1 cellular context compared by ENCODE assay signal in genomic region chr12:95634622-95635621, GRCh38.
TF ChIP-seq lines count a peak whose summit lies in the region.

No MANE protein-coding gene starts in this region.

TF ChIP-seq in HepG2, 621 proteins besides CTCF, POLR2A, EP300 and RAD21 (continued from another document and continues in another):
- TF ChIP-seq BCL6 (CRISPR knock-in tag; IDR thresholded peaks at IDR 0.05) (peak; percentile 88), PREB (CRISPR knock-in tag; IDR thresholded peaks at IDR 0.05) (no peak), ZSCAN25 (CRISPR knock-in tag; IDR thresholded peaks at IDR 0.05) (no peak), ZFAT (CRISPR knock-in tag; conservative IDR thresholded peaks at IDR 0.05) (no peak), GRHL1 (CRISPR knock-in tag; conservative IDR thresholded peaks at IDR 0.05) (no peak), ZNF614 (CRISPR knock-in tag; IDR thresholded peaks at IDR 0.05; ENCODE audit: borderline replicate concordance) (0 out of 2 replicates have a peak, but pooled peaks have one; percentile 31), TBX3 (IDR thresholded peaks at IDR 0.05; ENCODE audit: borderline replicate concordance) (no peak), ZNF776 (CRISPR knock-in tag; IDR thresholded peaks at IDR 0.05) (no peak), IRX3 (CRISPR knock-in tag; IDR thresholded peaks at IDR 0.05; ENCODE audit: borderline replicate concordance, low read depth) (no peak), ZSCAN20 (CRISPR knock-in tag; IDR thresholded peaks at IDR 0.05; ENCODE audit: borderline replicate concordance) (no peak), ZNF777 (CRISPR knock-in tag; IDR thresholded peaks at IDR 0.05) (no peak), ARID5B (CRISPR knock-in tag; IDR thresholded peaks at IDR 0.05) (peak; percentile 84), EED (CRISPR knock-in tag; IDR thresholded peaks at IDR 0.05) (no peak), SP1 (IDR thresholded peaks at IDR 0.05) (no peak), SP1 (CRISPR knock-in tag; IDR thresholded peaks at IDR 0.05) (no peak), KLF15 (CRISPR knock-in tag; IDR thresholded peaks at IDR 0.05; ENCODE audit: borderline replicate concordance) (no peak), HIC2 (CRISPR knock-in tag; IDR thresholded peaks at IDR 0.05; ENCODE audit: low read depth) (peak; percentile 89; the same call in 1 of the 2 replicates), ZNF710 (CRISPR knock-in tag; IDR thresholded peaks at IDR 0.05; ENCODE audit: borderline replicate concordance) (peak; percentile 65; the same call in 1 of the 2 replicates), SOX6 (IDR thresholded peaks at IDR 0.05) (no peak), SOX6 (CRISPR knock-in tag; IDR thresholded peaks at IDR 0.05) (peak; percentile 57; the same call in 1 of the 2 replicates), PBX3 (CRISPR knock-in tag; IDR thresholded peaks at IDR 0.05; ENCODE audit: borderline replicate concordance) (no peak), SAP130 (CRISPR knock-in tag; IDR thresholded peaks at IDR 0.05; ENCODE audit: low read depth) (peak; percentile 71), ZNF513 (CRISPR knock-in tag; conservative IDR thresholded peaks at IDR 0.05) (no peak), AFF4 (CRISPR knock-in tag; IDR thresholded peaks at IDR 0.05) (no peak), THAP11 (CRISPR knock-in tag; IDR thresholded peaks at IDR 0.05) (no peak; the same call in 1 of the 2 replicates), RBM39 (IDR thresholded peaks at IDR 0.05; ENCODE audit: low read depth, low read length, poor library complexity, severe bottlenecking) (no peak), ONECUT2 (CRISPR knock-in tag; IDR thresholded peaks at IDR 0.05) (no peak), POLR2G (IDR thresholded peaks at IDR 0.05; ENCODE audit: low read depth, low read length) (no peak), RARA (CRISPR knock-in tag; IDR thresholded peaks at IDR 0.05) (peak; percentile 86), HHEX (CRISPR knock-in tag; IDR thresholded peaks at IDR 0.05) (no peak), MED1 (CRISPR knock-in tag; IDR thresholded peaks at IDR 0.05) (peak; percentile 61), PRMT3 (CRISPR knock-in tag; IDR thresholded peaks at IDR 0.05; ENCODE audit: borderline replicate concordance, low read depth) (no peak), ZBTB21 (CRISPR knock-in tag; IDR thresholded peaks at IDR 0.05) (no peak), SSRP1 (CRISPR knock-in tag; IDR thresholded peaks at IDR 0.05) (no peak), FOXJ3 (CRISPR knock-in tag; IDR thresholded peaks at IDR 0.05; ENCODE audit: borderline replicate concordance) (0 out of 2 replicates have a peak, but pooled peaks have one; percentile 19)
- TF ChIP-seq, protein P1, sequence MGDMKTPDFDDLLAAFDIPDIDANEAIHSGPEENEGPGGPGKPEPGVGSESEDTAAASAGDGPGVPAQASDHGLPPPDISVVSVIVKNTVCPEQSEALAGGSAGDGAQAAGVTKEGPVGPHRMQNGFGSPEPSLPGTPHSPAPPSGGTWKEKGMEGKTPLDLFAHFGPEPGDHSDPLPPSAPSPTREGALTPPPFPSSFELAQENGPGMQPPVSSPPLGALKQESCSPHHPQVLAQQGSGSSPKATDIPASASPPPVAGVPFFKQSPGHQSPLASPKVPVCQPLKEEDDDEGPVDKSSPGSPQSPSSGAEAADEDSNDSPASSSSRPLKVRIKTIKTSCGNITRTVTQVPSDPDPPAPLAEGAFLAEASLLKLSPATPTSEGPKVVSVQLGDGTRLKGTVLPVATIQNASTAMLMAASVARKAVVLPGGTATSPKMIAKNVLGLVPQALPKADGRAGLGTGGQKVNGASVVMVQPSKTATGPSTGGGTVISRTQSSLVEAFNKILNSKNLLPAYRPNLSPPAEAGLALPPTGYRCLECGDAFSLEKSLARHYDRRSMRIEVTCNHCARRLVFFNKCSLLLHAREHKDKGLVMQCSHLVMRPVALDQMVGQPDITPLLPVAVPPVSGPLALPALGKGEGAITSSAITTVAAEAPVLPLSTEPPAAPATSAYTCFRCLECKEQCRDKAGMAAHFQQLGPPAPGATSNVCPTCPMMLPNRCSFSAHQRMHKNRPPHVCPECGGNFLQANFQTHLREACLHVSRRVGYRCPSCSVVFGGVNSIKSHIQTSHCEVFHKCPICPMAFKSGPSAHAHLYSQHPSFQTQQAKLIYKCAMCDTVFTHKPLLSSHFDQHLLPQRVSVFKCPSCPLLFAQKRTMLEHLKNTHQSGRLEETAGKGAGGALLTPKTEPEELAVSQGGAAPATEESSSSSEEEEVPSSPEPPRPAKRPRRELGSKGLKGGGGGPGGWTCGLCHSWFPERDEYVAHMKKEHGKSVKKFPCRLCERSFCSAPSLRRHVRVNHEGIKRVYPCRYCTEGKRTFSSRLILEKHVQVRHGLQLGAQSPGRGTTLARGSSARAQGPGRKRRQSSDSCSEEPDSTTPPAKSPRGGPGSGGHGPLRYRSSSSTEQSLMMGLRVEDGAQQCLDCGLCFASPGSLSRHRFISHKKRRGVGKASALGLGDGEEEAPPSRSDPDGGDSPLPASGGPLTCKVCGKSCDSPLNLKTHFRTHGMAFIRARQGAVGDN (CRISPR knock-in tag; IDR thresholded peaks at IDR 0.05) = no peak
- TF ChIP-seq, protein P2, sequence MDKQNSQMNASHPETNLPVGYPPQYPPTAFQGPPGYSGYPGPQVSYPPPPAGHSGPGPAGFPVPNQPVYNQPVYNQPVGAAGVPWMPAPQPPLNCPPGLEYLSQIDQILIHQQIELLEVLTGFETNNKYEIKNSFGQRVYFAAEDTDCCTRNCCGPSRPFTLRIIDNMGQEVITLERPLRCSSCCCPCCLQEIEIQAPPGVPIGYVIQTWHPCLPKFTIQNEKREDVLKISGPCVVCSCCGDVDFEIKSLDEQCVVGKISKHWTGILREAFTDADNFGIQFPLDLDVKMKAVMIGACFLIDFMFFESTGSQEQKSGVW (CRISPR knock-in tag; IDR thresholded peaks at IDR 0.05; ENCODE audit: borderline replicate concordance) = no peak
